11 cellular contexts compared by ENCODE assay signal in genomic region chr7:50817561-50817960, GRCh38.
"Had no signal": no experiment of that assay in that cellular context is flagged by ENCODE, and none has a peak within 500 bp of the region (broad histone marks: within the 10 kb centered on the region; RNA-seq: fewer than 3 reads in every experiment).

No MANE protein-coding gene starts in this region.

- H2AFZ ChIP-seq: GM23248 had no signal

- FAIRE-seq: H1, H54 had no signal

- H3K9me3 ChIP-seq: HAP-1 had no signal

- H3K4me3 ChIP-seq: GM23248, GM23338, HAP-1 had no signal

- DNase-seq: GM23248, GOT3, H7, H9, HCEC 1CT, HFFc6 had no signal

- H3K36me3 ChIP-seq: HAP-1 had no signal

- H3K4me2 ChIP-seq: GM23338 had no signal

- ATAC-seq: GM23338, HCT116 had no signal

- H3K27ac ChIP-seq: GM23248 had no signal

- H3K9ac ChIP-seq: GM23248 had no signal
